In genomic region chr12:23337213-23337612, GRCh38 we compare ENCODE assay signal across 27 cellular contexts.
"Had no signal": no experiment of that assay in that cellular context is flagged by ENCODE, and none has a peak within 500 bp of the region (broad histone marks: within the 10 kb centered on the region; RNA-seq: fewer than 3 reads in every experiment).

No MANE protein-coding gene starts in this region.

- DNase-seq: dermis blood vessel endothelial cell; effector memory CD4-positive, alpha-beta T cell; foreskin keratinocyte; heart left ventricle; immature natural killer cell; islet precursor cell; kidney glomerular epithelial cell; left colon; left ventricle myocardium superior; lower lobe of right lung; naive thymus-derived CD8-positive, alpha-beta T cell; nephron progenitor cell; nucleus accumbens; psoas muscle; right cardiac atrium; sigmoid colon; stimulated activated CD4-positive, alpha-beta T cell treated with anti-CD3 and anti-CD28 coated beads, Interleukin-2, amount 100 ng/mL, for 24 hours; stimulated activated CD4-positive, alpha-beta T cell treated with anti-CD3 and anti-CD28 coated beads, Interleukin-4, amount 100 ng/mL, for 24 hours; stimulated activated naive CD4-positive, alpha-beta T cell treated with Interleukin-2 at 50 U/mL for 16 hours; stomach; thyroid gland; trophoblast cell had no signal

- H3K4me1 ChIP-seq: esophagus muscularis mucosa, foreskin keratinocyte, gastroesophageal sphincter, heart left ventricle, lower lobe of right lung, psoas muscle, sigmoid colon, stomach, thyroid gland, vagina had no signal

- ATAC-seq: foreskin keratinocyte; gastroesophageal sphincter; heart left ventricle; left colon; left ventricle myocardium superior; lower lobe of right lung; naive thymus-derived CD8-positive, alpha-beta T cell; psoas muscle; right cardiac atrium; stimulated activated effector memory CD8-positive, alpha-beta T cell treated with anti-CD3 and anti-CD28 coated beads, Interleukin-12 subunit alpha, Interleukin-12 subunit beta, amount 100 ng/mL, for 72 hours had no signal

- H3K79me2 ChIP-seq: hepatocyte had no signal

- H3K27ac ChIP-seq: esophagus muscularis mucosa, foreskin keratinocyte, gastroesophageal sphincter, heart left ventricle, hepatocyte, lower lobe of right lung, psoas muscle, sigmoid colon, stomach, thyroid gland, vagina had no signal

- H2AFZ ChIP-seq: hepatocyte had no signal

- H3K9me3 ChIP-seq: esophagus muscularis mucosa, gastroesophageal sphincter, heart left ventricle, lower lobe of right lung, psoas muscle, sigmoid colon, stomach, thyroid gland, vagina had no signal

- H3K4me2 ChIP-seq: hepatocyte had no signal

- H3K27me3 ChIP-seq: esophagus muscularis mucosa, foreskin keratinocyte, gastroesophageal sphincter, heart left ventricle, hepatocyte, sigmoid colon, stomach, thyroid gland, vagina had no signal

- H3K4me3 ChIP-seq: esophagus muscularis mucosa, gastroesophageal sphincter, heart left ventricle, hepatocyte, lower lobe of right lung, psoas muscle, sigmoid colon, stomach, thyroid gland, vagina had no signal

- H3K36me3 ChIP-seq: esophagus muscularis mucosa, gastroesophageal sphincter, heart left ventricle, lower lobe of right lung, sigmoid colon, stomach, thyroid gland, vagina had no signal
